Comparison of ENCODE assay signal across 10 cellular contexts in the genomic region with DNA sequence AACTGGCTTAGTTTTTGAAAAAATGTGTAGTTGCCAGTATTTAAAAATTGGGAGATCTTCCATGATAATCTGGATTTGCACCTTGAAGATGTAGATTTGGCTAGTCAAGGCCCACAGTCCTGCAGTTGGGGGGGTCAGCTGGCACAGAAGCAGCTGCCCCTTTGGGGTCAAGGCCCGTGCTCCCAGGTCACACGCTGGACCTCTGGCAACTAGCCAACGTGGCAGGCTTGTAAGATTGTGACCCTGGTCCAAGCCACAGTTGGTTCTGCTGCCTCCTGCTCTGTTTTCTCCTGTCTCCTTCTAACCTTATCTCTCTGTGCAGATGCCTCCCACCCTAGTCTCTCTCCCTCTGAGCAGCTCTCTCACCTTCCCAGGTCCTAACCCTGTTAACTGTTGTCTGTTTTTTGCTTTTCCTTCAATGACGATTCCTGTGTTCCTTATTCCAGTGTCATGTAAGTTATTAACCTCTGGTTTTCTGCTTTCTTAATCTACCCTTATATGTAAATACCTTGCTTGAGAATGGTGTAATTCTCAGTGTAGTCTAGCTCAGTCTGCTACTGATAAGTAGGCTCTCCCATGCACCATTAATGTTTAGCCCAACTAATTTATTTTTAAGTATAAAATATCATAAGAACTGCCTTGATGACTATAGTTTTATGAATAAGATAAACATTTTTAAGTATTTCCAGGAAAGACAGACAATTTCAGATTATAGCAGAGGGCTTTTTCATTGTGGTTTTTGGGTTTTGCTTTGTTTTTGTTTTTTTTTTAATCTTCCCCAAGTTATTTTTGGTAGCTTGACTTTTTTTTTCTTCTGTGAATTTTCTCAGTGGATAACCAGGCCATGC. TPM values are rescaled to one million over a fixed set of nuclear protein-coding genes. Genes with fewer than 3 reads are reported as not detected.
DNase-seq lines count a peak whose midpoint lies in the region; ATAC-seq and TF ChIP-seq lines count a peak whose summit lies in the region.
"Had no signal": no experiment of that assay in that cellular context is flagged by ENCODE, and none has a peak within 500 bp of the region (broad histone marks: within the 10 kb centered on the region; RNA-seq: fewer than 3 reads in every experiment).

No MANE protein-coding gene starts in this region.

- peak overlapping the region; percentile 51 for H3K27ac ChIP-seq in CD8-positive, alpha-beta memory T cell (ENCODE audit: low read depth, low read length)
- 0 out of 2 replicates have a peak overlapping the region, but pooled peaks have one; percentile 0 for H3K27ac ChIP-seq in HUES64 (ENCODE audit: low read depth, low read length)
- H3K27ac ChIP-seq: BLaER1 treated with 17β-estradiol and CSF1 and Interleukin-3, amounts not matched to agents 10 nM and 100 nM had no signal

- no peak for TF ChIP-seq CTCF in nephron progenitor cell (IDR thresholded peaks at IDR 0.05)

- H3K27me3 ChIP-seq in CD8-positive, alpha-beta memory T cell (ENCODE audit: insufficient read depth, low read length, poor library complexity, severe bottlenecking): no peaks in the 10 kb centered on the region
- no peaks in the 10 kb centered on the region for H3K27me3 ChIP-seq in HUES64 (ENCODE audit: insufficient read depth, low read length)
- H3K27me3 ChIP-seq: BLaER1 treated with 17β-estradiol and CSF1 and Interleukin-3, amounts not matched to agents 10 nM and 100 nM had no signal

- H3K4me3 ChIP-seq in CD8-positive, alpha-beta memory T cell (ENCODE audit: low read length): no peak overlapping the region
- H3K4me3 ChIP-seq in HUES64 (ENCODE audit: low read length): no peak overlapping the region
- H3K4me3 ChIP-seq: BLaER1 treated with 17β-estradiol and CSF1 and Interleukin-3, amounts not matched to agents 10 nM and 100 nM had no signal

- peaks cover 4% of the 10 kb centered on the region for H3K4me1 ChIP-seq in CD8-positive, alpha-beta memory T cell (ENCODE audit: insufficient read depth, low read length)
- peaks cover 6% of the 10 kb centered on the region for H3K4me1 ChIP-seq in HUES64 (ENCODE audit: insufficient read depth, low read length)

- no peaks in the 10 kb centered on the region for H3K27me3 Mint-ChIP-seq in CD8-positive, alpha-beta memory T cell
- H3K27me3 Mint-ChIP-seq in activated naive CD8-positive, alpha-beta T cell treated with anti-CD3 and anti-CD28 coated beads, Interleukin-2, amount 10 ng/mL, durations not matched to agents 7 days and 5 days: no peaks in the 10 kb centered on the region
- H3K27me3 Mint-ChIP-seq in nephron progenitor cell (ENCODE audit: low read depth, poor library complexity): peaks cover 5% of the 10 kb centered on the region
- H3K27me3 Mint-ChIP-seq: central memory CD8-positive, alpha-beta T cell had no signal

- H3K36me3 Mint-ChIP-seq in CD8-positive, alpha-beta memory T cell: peaks cover 0 to 68% (median 16%) of the 10 kb centered on the region in 3 donors
- peaks cover 24% of the 10 kb centered on the region for H3K36me3 Mint-ChIP-seq in activated naive CD8-positive, alpha-beta T cell treated with anti-CD3 and anti-CD28 coated beads, Interleukin-2, amount 10 ng/mL, durations not matched to agents 7 days and 5 days
- peaks cover 23% of the 10 kb centered on the region for H3K36me3 Mint-ChIP-seq in nephron progenitor cell (ENCODE audit: low read depth)

- H3K36me3 ChIP-seq in CD8-positive, alpha-beta memory T cell (ENCODE audit: insufficient read depth, low read length): peaks cover 5% of the 10 kb centered on the region
- peaks cover 17% of the 10 kb centered on the region for H3K36me3 ChIP-seq in HUES64 (ENCODE audit: insufficient read depth, low read length)

- H3K9ac ChIP-seq in HUES64 (ENCODE audit: low read depth, low read length): no peak overlapping the region

- DNase-seq in CD8-positive, alpha-beta memory T cell: no peak
- DNase-seq in activated naive CD8-positive, alpha-beta T cell treated with anti-CD3 and anti-CD28 coated beads, Interleukin-2, amount 10 ng/mL, durations not matched to agents 7 days and 5 days: no peak
- DNase-seq in nephron progenitor cell (no peak), dedifferentiated amniotic fluid mesenchymal stem cell (ENCODE audit: extremely low spot score) (no peak), NCI-H524 (lab: John Stamatoyannopoulos, UW) (no peak)
- DNase-seq: activated naive CD4-positive, alpha-beta T cell had no signal

- peak; percentile 45 for ATAC-seq in activated naive CD8-positive, alpha-beta T cell treated with anti-CD3 and anti-CD28 coated beads, Interleukin-2, amount 10 ng/mL, durations not matched to agents 7 days and 5 days (ENCODE audit: low read depth)
- no peak for ATAC-seq in HG03095 (IDR thresholded peaks at IDR 0.05; ENCODE audit: unreplicated experiment)

- no peaks in the 10 kb centered on the region for H3K9me3 ChIP-seq in CD8-positive, alpha-beta memory T cell (ENCODE audit: low read length)
- H3K9me3 ChIP-seq in HUES64 (ENCODE audit: insufficient read depth, low read depth, low read length): no peaks in the 10 kb centered on the region
- H3K9me3 ChIP-seq: BLaER1 treated with 17β-estradiol and CSF1 and Interleukin-3, amounts not matched to agents 10 nM and 100 nM had no signal

- H3K4me3 Mint-ChIP-seq in CD8-positive, alpha-beta memory T cell: no peak overlapping the region
- H3K4me3 Mint-ChIP-seq in activated naive CD8-positive, alpha-beta T cell treated with anti-CD3 and anti-CD28 coated beads, Interleukin-2, amount 10 ng/mL, durations not matched to agents 7 days and 5 days: peak overlapping the region; percentile 71
- H3K4me3 Mint-ChIP-seq in nephron progenitor cell: no peak overlapping the region
- H3K4me3 Mint-ChIP-seq: central memory CD8-positive, alpha-beta T cell had no signal

- H3K9me3 Mint-ChIP-seq in CD8-positive, alpha-beta memory T cell: no peaks in the 10 kb centered on the region
- H3K9me3 Mint-ChIP-seq in activated naive CD8-positive, alpha-beta T cell treated with anti-CD3 and anti-CD28 coated beads, Interleukin-2, amount 10 ng/mL, durations not matched to agents 7 days and 5 days: no peaks in the 10 kb centered on the region
- no peaks in the 10 kb centered on the region for H3K9me3 Mint-ChIP-seq in nephron progenitor cell
- H3K9me3 Mint-ChIP-seq: central memory CD8-positive, alpha-beta T cell had no signal

- 93% methylated on average over 4 of the region's 4 CpGs for WGBS in HUES64

- POLR2A ChIA-PET in CD8-positive, alpha-beta memory T cell (lab: Charles Lee): no interaction called here
- POLR2A ChIA-PET in activated naive CD8-positive, alpha-beta T cell treated with anti-CD3 and anti-CD28 coated beads, Interleukin-2, amount 10 ng/mL, durations not matched to agents 7 days and 5 days (lab: Charles Lee): interaction anchor here (0.7 to 5.7 kb wide), 12 partner anchors 12 to 384 kb away, joined by 3 to 122 read pairs (median 5); partner anchors contain the start of gene SOCS1

- H3K4me1 Mint-ChIP-seq in CD8-positive, alpha-beta memory T cell: peaks cover 5 to 14% (median 12%) of the 10 kb centered on the region in 3 donors
- H3K4me1 Mint-ChIP-seq in activated naive CD8-positive, alpha-beta T cell treated with anti-CD3 and anti-CD28 coated beads, Interleukin-2, amount 10 ng/mL, durations not matched to agents 7 days and 5 days: peaks cover 64% of the 10 kb centered on the region
- peaks cover 34% of the 10 kb centered on the region for H3K4me1 Mint-ChIP-seq in nephron progenitor cell
- H3K4me1 Mint-ChIP-seq: central memory CD8-positive, alpha-beta T cell had no signal

- peak overlapping the region in 2 of 8 donors; percentile 15 to 35 for H3K27ac Mint-ChIP-seq in CD8-positive, alpha-beta memory T cell
- H3K27ac Mint-ChIP-seq in activated naive CD8-positive, alpha-beta T cell treated with anti-CD3 and anti-CD28 coated beads, Interleukin-2, amount 10 ng/mL, durations not matched to agents 7 days and 5 days: peak overlapping the region; percentile 92
- H3K27ac Mint-ChIP-seq in nephron progenitor cell: peak overlapping the region; percentile 13

- CTCF ChIA-PET in CD8-positive, alpha-beta memory T cell (lab: Charles Lee): interaction anchor here (1.2 to 2.6 kb wide), 5 partner anchors 8 to 435 kb away, joined by 3 to 32 read pairs (median 11); partner anchors contain the start of gene SOCS1

RNA-seq across cellular contexts. Expression of gene CLEC16A, which starts 28.0 kb away (rescaled TPM):
- 10 to 100 TPM; 38.1 to 38.2 TPM for total RNA-seq in CD8-positive, alpha-beta memory T cell
- 18.6 TPM for polyA plus RNA-seq in CD8-positive, alpha-beta memory T cell
- polyA plus RNA-seq in HUES64 (2013, experiment 1 of 2): 8.1 TPM
- 8.4 TPM for polyA plus RNA-seq in HUES64 (2013, experiment 2 of 2)
- total RNA-seq in activated naive CD8-positive, alpha-beta T cell treated with anti-CD3 and anti-CD28 coated beads, Interleukin-2, amount 10 ng/mL, durations not matched to agents 7 days and 5 days: 10 to 100 TPM; 31.1 to 34.1 TPM

RNA-seq across cellular contexts. Expression of gene DEXI, which starts 30.1 kb away (rescaled TPM):
- total RNA-seq in CD8-positive, alpha-beta memory T cell: 10 to 100 TPM; 31.0 to 31.6 TPM
- 58.9 TPM for polyA plus RNA-seq in CD8-positive, alpha-beta memory T cell
- 25.3 TPM for polyA plus RNA-seq in HUES64 (2013, experiment 1 of 2)
- 27.3 TPM for polyA plus RNA-seq in HUES64 (2013, experiment 2 of 2)
- total RNA-seq in activated naive CD8-positive, alpha-beta T cell treated with anti-CD3 and anti-CD28 coated beads, Interleukin-2, amount 10 ng/mL, durations not matched to agents 7 days and 5 days: 10 to 100 TPM; 31.4 to 32.3 TPM
